ENCODE assay signal across 8 cellular contexts in the genomic region with DNA sequence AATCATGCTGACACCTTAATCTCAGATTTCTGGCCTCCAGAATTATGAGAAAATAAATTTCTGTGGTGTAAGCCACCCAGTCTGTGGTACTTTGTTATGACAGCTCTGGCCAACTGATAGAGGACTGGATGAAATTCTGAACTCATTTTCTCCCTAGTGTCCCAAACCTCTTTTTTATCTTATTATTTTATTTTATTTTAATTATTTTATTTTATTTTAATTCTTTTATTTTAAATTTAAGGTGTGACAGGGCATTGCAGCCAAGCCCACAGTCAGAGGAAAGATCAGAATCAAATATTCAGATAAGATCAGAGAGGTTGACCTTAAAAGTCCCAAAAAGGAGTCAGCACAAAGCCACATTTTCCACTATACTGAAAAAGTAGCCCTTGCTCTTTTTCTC.
"Had no signal": no experiment of that assay in that cellular context is flagged by ENCODE, and none has a peak within 500 bp of the region (broad histone marks: within the 10 kb centered on the region; RNA-seq: fewer than 3 reads in every experiment).

No MANE protein-coding gene starts in this region.

- H3K4me3 Mint-ChIP-seq: GM23338, H9, HFFc6 had no signal

- DNase-seq: GM23248, GOT3, H7, H9, HCEC 1CT, HFFc6 had no signal

- ATAC-seq: GM23338, HCT116 had no signal

- H3K27ac Mint-ChIP-seq: GM23338, H9, HFFc6 had no signal

- H3K9me3 Mint-ChIP-seq: GM23338, H9, HFFc6 had no signal
